17 cellular contexts compared by ENCODE assay signal in genomic region chr2:157698430-157698829, GRCh38.
"Had no signal": no experiment of that assay in that cellular context is flagged by ENCODE, and none has a peak within 500 bp of the region (broad histone marks: within the 10 kb centered on the region; RNA-seq: fewer than 3 reads in every experiment).

No MANE protein-coding gene starts in this region.

- DNase-seq: activated CD4-positive, alpha-beta memory T cell treated with anti-CD3 and anti-CD28 coated beads, Interleukin-2, amount 10 ng/mL, durations not matched to agents 7 days and 5 days; activated CD4-positive, alpha-beta T cell treated with anti-CD3 and anti-CD28 coated beads for 4 hours; activated gamma-delta T cell; activated T-cell treated with anti-CD3 and anti-CD28 coated beads, Interleukin-2, amount 50 U/mL, for 4 hours; amniotic stem cell; brain microvascular endothelial cell; heart left ventricle; right cardiac atrium; stomach; T-helper 2 cell; testis; upper lobe of left lung had no signal

- H3K27me3 ChIP-seq: brain microvascular endothelial cell, heart left ventricle, stomach, testis, upper lobe of left lung had no signal

- H3K36me3 ChIP-seq: brain microvascular endothelial cell, heart left ventricle, stomach, upper lobe of left lung had no signal

- H3K4me3 ChIP-seq: heart left ventricle, stomach, testis, upper lobe of left lung had no signal

- H3K9me3 ChIP-seq: testis had no signal

- H3K4me1 ChIP-seq: heart left ventricle, stomach, testis, upper lobe of left lung had no signal

- H3K4me3 Mint-ChIP-seq: activated CD4-positive, alpha-beta memory T cell treated with anti-CD3 and anti-CD28 coated beads, Interleukin-2, amount 10 ng/mL, durations not matched to agents 7 days and 5 days; activated naive CD8-positive, alpha-beta T cell; activated T-cell treated with anti-CD3 and anti-CD28 coated beads, Interleukin-2, amount 50 U/mL, for 4 hours; nephron; WTC11 had no signal

- H3K27ac Mint-ChIP-seq: activated CD4-positive, alpha-beta memory T cell treated with anti-CD3 and anti-CD28 coated beads, Interleukin-2, amount 10 ng/mL, durations not matched to agents 7 days and 5 days; activated naive CD8-positive, alpha-beta T cell; nephron; progenitor cell of endocrine pancreas; WTC11 had no signal

- H3K4me1 Mint-ChIP-seq: activated CD4-positive, alpha-beta memory T cell treated with anti-CD3 and anti-CD28 coated beads, Interleukin-2, amount 10 ng/mL, durations not matched to agents 7 days and 5 days; nephron; WTC11 had no signal

- ATAC-seq: activated T-cell treated with anti-CD3 and anti-CD28 coated beads, Interleukin-2, amount 50 U/mL, for 4 hours; heart left ventricle; right cardiac atrium; WTC11 had no signal

- H3K27me3 Mint-ChIP-seq: activated naive CD8-positive, alpha-beta T cell; progenitor cell of endocrine pancreas had no signal

- H3K27ac ChIP-seq: brain microvascular endothelial cell, epithelial cell of prostate, heart left ventricle, stomach, testis, upper lobe of left lung had no signal
